In genomic region chr21:34867785-34868184, GRCh38 we compare ENCODE assay signal across 19 cellular contexts.
DNase-seq lines count a peak whose midpoint lies in the region; ATAC-seq and TF ChIP-seq lines count a peak whose summit lies in the region.
"Had no signal": no experiment of that assay in that cellular context is flagged by ENCODE, and none has a peak within 500 bp of the region (broad histone marks: within the 10 kb centered on the region; RNA-seq: fewer than 3 reads in every experiment).

No MANE protein-coding gene starts in this region.

- no peak for DNase-seq in activated CD4-positive, alpha-beta memory T cell treated with anti-CD3 and anti-CD28 coated beads, Interleukin-2, amount 10 ng/mL, durations not matched to agents 7 days and 5 days
- no peak for DNase-seq in activated CD4-positive, alpha-beta memory T cell treated with anti-CD3 and anti-CD28 coated beads for 36 hours
- DNase-seq in HFFc6 (no peak), sciatic nerve (ENCODE audit: low spot score) (no peak)
- no peak for DNase-seq in activated T-helper 2 cell treated with anti-CD3 and anti-CD28 coated beads, Interferon-gamma antibody, Interleukin-2, Interleukin-4, amounts not matched to agents 10 μg/mL and 5 μg/mL and 100 μg/mL, durations not matched to agents 14 hours and 24 hours and 36 hours (ENCODE audit: low spot score)
- no peak for DNase-seq in effector CD8-positive, alpha-beta T cell (lab: John Stamatoyannopoulos, UW)
- DNase-seq: activated CD4-positive, CD25-positive, alpha-beta regulatory T cell; adrenal gland; BE2C; midbrain; NCI-H1694; NCI-H82; posterior cingulate gyrus; small intestine; stimulated activated CD4-positive, alpha-beta T cell treated with anti-CD3 and anti-CD28 coated beads, Interleukin-4, amount 100 ng/mL, for 1 hour; T-helper 9 cell had no signal

- peaks cover 35 to 48% (median 38%) of the 10 kb centered on the region in 3 donors for H3K4me1 ChIP-seq in skeletal muscle tissue (ENCODE audit: control insufficient read depth in 3 of 3, insufficient read depth in 3 of 3, low read length in 3 of 3)
- H3K4me1 ChIP-seq: BE2C had no signal

- H3K4me1 Mint-ChIP-seq in activated CD4-positive, alpha-beta memory T cell treated with anti-CD3 and anti-CD28 coated beads, Interleukin-2, amount 10 ng/mL, durations not matched to agents 7 days and 5 days = peaks cover 54% of the 10 kb centered on the region
- peaks cover 57% of the 10 kb centered on the region for H3K4me1 Mint-ChIP-seq in activated CD4-positive, alpha-beta memory T cell treated with anti-CD3 and anti-CD28 coated beads for 36 hours (ENCODE audit: low read depth)
- H3K4me1 Mint-ChIP-seq in HFFc6 (ENCODE audit: low read depth) = peaks cover 84% of the 10 kb centered on the region
- peaks cover 59% of the 10 kb centered on the region for H3K4me1 Mint-ChIP-seq in activated T-helper 2 cell treated with anti-CD3 and anti-CD28 coated beads, Interferon-gamma antibody, Interleukin-2, Interleukin-4, amounts not matched to agents 10 μg/mL and 5 μg/mL and 100 μg/mL, durations not matched to agents 14 hours and 24 hours and 36 hours (ENCODE audit: low read depth)

- peak overlapping the region; percentile 52 for H3K27ac Mint-ChIP-seq in activated CD4-positive, alpha-beta memory T cell treated with anti-CD3 and anti-CD28 coated beads, Interleukin-2, amount 10 ng/mL, durations not matched to agents 7 days and 5 days
- H3K27ac Mint-ChIP-seq in activated CD4-positive, alpha-beta memory T cell treated with anti-CD3 and anti-CD28 coated beads for 36 hours = no peak overlapping the region
- H3K27ac Mint-ChIP-seq in HFFc6 = peak overlapping the region; percentile 56
- peak overlapping the region; percentile 33 for H3K27ac Mint-ChIP-seq in activated T-helper 2 cell treated with anti-CD3 and anti-CD28 coated beads, Interferon-gamma antibody, Interleukin-2, Interleukin-4, amounts not matched to agents 10 μg/mL and 5 μg/mL and 100 μg/mL, durations not matched to agents 14 hours and 24 hours and 36 hours

- no peaks in the 10 kb centered on the region for H3K9me3 ChIP-seq in skeletal muscle tissue (ENCODE audit: control insufficient read depth in 3 of 3, low read length in 3 of 3)
- H3K9me3 ChIP-seq: adrenal gland, BE2C had no signal

- no peaks in the 10 kb centered on the region for H3K27me3 Mint-ChIP-seq in activated CD4-positive, alpha-beta memory T cell treated with anti-CD3 and anti-CD28 coated beads, Interleukin-2, amount 10 ng/mL, durations not matched to agents 7 days and 5 days
- H3K27me3 Mint-ChIP-seq in activated CD4-positive, alpha-beta memory T cell treated with anti-CD3 and anti-CD28 coated beads for 36 hours = no peaks in the 10 kb centered on the region
- peaks cover 30% of the 10 kb centered on the region for H3K27me3 Mint-ChIP-seq in HFFc6 (ENCODE audit: insufficient read depth)
- H3K27me3 Mint-ChIP-seq in activated T-helper 2 cell treated with anti-CD3 and anti-CD28 coated beads, Interferon-gamma antibody, Interleukin-2, Interleukin-4, amounts not matched to agents 10 μg/mL and 5 μg/mL and 100 μg/mL, durations not matched to agents 14 hours and 24 hours and 36 hours (ENCODE audit: low read depth) = no peaks in the 10 kb centered on the region

- peak overlapping the region; percentile 13 for H3K27ac ChIP-seq in skeletal muscle tissue (ENCODE audit: low read depth, low read length)
- H3K27ac ChIP-seq: adrenal gland had no signal

- ATAC-seq in sciatic nerve (no peak), HG03045 (IDR thresholded peaks at IDR 0.05; ENCODE audit: unreplicated experiment) (no peak)
- ATAC-seq: Panc1 had no signal

- H3K4me3 ChIP-seq in skeletal muscle tissue (ENCODE audit: low read length in 3 of 3) = no peak overlapping the region
- H3K4me3 ChIP-seq: adrenal gland had no signal

- H3K36me3 ChIP-seq in skeletal muscle tissue (ENCODE audit: control insufficient read depth in 3 of 3, insufficient read depth in 3 of 3, low read length in 3 of 3) = peaks cover 6 to 41% (median 14%) of the 10 kb centered on the region in 3 donors
- H3K36me3 ChIP-seq: BE2C had no signal

- H3K9ac ChIP-seq in skeletal muscle tissue (ENCODE audit: low read depth in 1 of 3, low read length in 3 of 3) = no peak overlapping the region

- no peaks in the 10 kb centered on the region for H3K9me3 Mint-ChIP-seq in activated CD4-positive, alpha-beta memory T cell treated with anti-CD3 and anti-CD28 coated beads, Interleukin-2, amount 10 ng/mL, durations not matched to agents 7 days and 5 days
- no peaks in the 10 kb centered on the region for H3K9me3 Mint-ChIP-seq in activated CD4-positive, alpha-beta memory T cell treated with anti-CD3 and anti-CD28 coated beads for 36 hours
- no peaks in the 10 kb centered on the region for H3K9me3 Mint-ChIP-seq in HFFc6
- no peaks in the 10 kb centered on the region for H3K9me3 Mint-ChIP-seq in activated T-helper 2 cell treated with anti-CD3 and anti-CD28 coated beads, Interferon-gamma antibody, Interleukin-2, Interleukin-4, amounts not matched to agents 10 μg/mL and 5 μg/mL and 100 μg/mL, durations not matched to agents 14 hours and 24 hours and 36 hours

- H3K4me3 Mint-ChIP-seq in activated CD4-positive, alpha-beta memory T cell treated with anti-CD3 and anti-CD28 coated beads, Interleukin-2, amount 10 ng/mL, durations not matched to agents 7 days and 5 days = no peak overlapping the region
- no peak overlapping the region for H3K4me3 Mint-ChIP-seq in activated CD4-positive, alpha-beta memory T cell treated with anti-CD3 and anti-CD28 coated beads for 36 hours
- H3K4me3 Mint-ChIP-seq in HFFc6 = no peak overlapping the region
- peak overlapping the region; percentile 21 for H3K4me3 Mint-ChIP-seq in activated T-helper 2 cell treated with anti-CD3 and anti-CD28 coated beads, Interferon-gamma antibody, Interleukin-2, Interleukin-4, amounts not matched to agents 10 μg/mL and 5 μg/mL and 100 μg/mL, durations not matched to agents 14 hours and 24 hours and 36 hours (ENCODE audit: low read depth)

- H3K36me3 Mint-ChIP-seq in activated CD4-positive, alpha-beta memory T cell treated with anti-CD3 and anti-CD28 coated beads, Interleukin-2, amount 10 ng/mL, durations not matched to agents 7 days and 5 days (ENCODE audit: low read depth) = peaks cover 74% of the 10 kb centered on the region
- H3K36me3 Mint-ChIP-seq in activated CD4-positive, alpha-beta memory T cell treated with anti-CD3 and anti-CD28 coated beads for 36 hours = peaks cover 61% of the 10 kb centered on the region
- peaks cover 78% of the 10 kb centered on the region for H3K36me3 Mint-ChIP-seq in HFFc6 (ENCODE audit: low read depth)
- H3K36me3 Mint-ChIP-seq in activated T-helper 2 cell treated with anti-CD3 and anti-CD28 coated beads, Interferon-gamma antibody, Interleukin-2, Interleukin-4, amounts not matched to agents 10 μg/mL and 5 μg/mL and 100 μg/mL, durations not matched to agents 14 hours and 24 hours and 36 hours (ENCODE audit: low read depth) = peaks cover 76% of the 10 kb centered on the region

- intact Hi-C loops in activated CD4-positive, alpha-beta memory T cell treated with anti-CD3 and anti-CD28 coated beads for 36 hours (cut with micrococcal nuclease) = loop anchor here (5.0 kb wide), 1 partner anchor 60 kb away; no protein-coding TSS in a partner anchor
- intact Hi-C loops in activated T-helper 2 cell treated with anti-CD3 and anti-CD28 coated beads, Interferon-gamma antibody, Interleukin-2, Interleukin-4, amounts not matched to agents 10 μg/mL and 5 μg/mL and 100 μg/mL, durations not matched to agents 14 hours and 24 hours and 36 hours (cut with micrococcal nuclease) = no loop called here
- intact Hi-C loops in sciatic nerve (cut with DNase I) = no loop called here

- no peaks in the 10 kb centered on the region for H3K27me3 ChIP-seq in skeletal muscle tissue (ENCODE audit: control insufficient read depth in 3 of 3, insufficient read depth in 3 of 3, low read length in 3 of 3)
- H3K27me3 ChIP-seq: adrenal gland, BE2C had no signal

- POLR2A ChIA-PET in activated CD4-positive, alpha-beta memory T cell treated with anti-CD3 and anti-CD28 coated beads, Interleukin-2, amount 10 ng/mL, durations not matched to agents 7 days and 5 days (lab: Charles Lee) = interaction anchor here (0.5 to 5.9 kb wide), 6 partner anchors 8 to 183 kb away, joined by 3 to 49 read pairs (median 3); no protein-coding TSS in a partner anchor
- POLR2A ChIA-PET in activated CD4-positive, alpha-beta memory T cell treated with anti-CD3 and anti-CD28 coated beads for 36 hours (lab: Charles Lee) = no interaction called here

- CTCF ChIA-PET in activated CD4-positive, alpha-beta memory T cell treated with anti-CD3 and anti-CD28 coated beads, Interleukin-2, amount 10 ng/mL, durations not matched to agents 7 days and 5 days (lab: Charles Lee) = no interaction called here
- CTCF ChIA-PET in activated CD4-positive, alpha-beta memory T cell treated with anti-CD3 and anti-CD28 coated beads for 36 hours (lab: Charles Lee) = interaction anchor here (1.0 to 1.1 kb wide), 3 partner anchors 12 to 175 kb away, joined by 3 to 4 read pairs (median 3); no protein-coding TSS in a partner anchor

- no peak for TF ChIP-seq CTCF in HFFc6 (IDR thresholded peaks at IDR 0.05)
